ENCODE assay signal across 19 cellular contexts in genomic region chr14:99871771-99872170, GRCh38.
"Had no signal": no experiment of that assay in that cellular context is flagged by ENCODE, and none has a peak within 500 bp of the region (broad histone marks: within the 10 kb centered on the region; RNA-seq: fewer than 3 reads in every experiment).

No MANE protein-coding gene starts in this region.

- H3K27me3 ChIP-seq: ascending aorta, gastroesophageal sphincter, hepatocyte, sigmoid colon had no signal

- H3K27ac ChIP-seq: ascending aorta, gastroesophageal sphincter, hepatocyte, prostate gland, sigmoid colon had no signal

- H3K4me1 ChIP-seq: ascending aorta, prostate gland had no signal

- H3K9me3 ChIP-seq: ascending aorta, gastroesophageal sphincter, prostate gland, sigmoid colon had no signal

- H3K4me3 ChIP-seq: ascending aorta, gastroesophageal sphincter, hepatocyte, prostate gland, sigmoid colon had no signal

- H3K36me3 ChIP-seq: ascending aorta, prostate gland had no signal

- H3K4me3 Mint-ChIP-seq: activated CD4-positive, alpha-beta memory T cell treated with anti-CD3 and anti-CD28 coated beads, Interleukin-2, amount 10 ng/mL, durations not matched to agents 7 days and 5 days; activated naive CD8-positive, alpha-beta T cell treated with anti-CD3 and anti-CD28 coated beads, Interleukin-2, amount 10 ng/mL, durations not matched to agents 7 days and 5 days; activated T-cell treated with anti-CD3 and anti-CD28 coated beads, Interleukin-2, amount 50 U/mL, for 72 hours; naive thymus-derived CD4-positive, alpha-beta T cell; stimulated activated naive B cell treated with anti-CD40 and anti-IgM and Interleukin-4, amounts not matched to agents 10 μg/mL and 1 μg/mL and 100 μg/mL, for 72 hours; type B pancreatic cell had no signal

- DNase-seq: activated CD4-positive, alpha-beta memory T cell treated with anti-CD3 and anti-CD28 coated beads, Interleukin-2, amount 10 ng/mL, durations not matched to agents 7 days and 5 days; activated CD4-positive, alpha-beta T cell treated with anti-CD3 and anti-CD28 coated beads for 1 hour; activated CD8-positive, alpha-beta memory T cell treated with anti-CD3 and anti-CD28 coated beads, Interleukin-2, amount 50 U/mL, for 4 hours; activated naive CD8-positive, alpha-beta T cell treated with anti-CD3 and anti-CD28 coated beads, Interleukin-2, amount 10 ng/mL, durations not matched to agents 7 days and 5 days; activated T-cell treated with anti-CD3 and anti-CD28 coated beads, Interleukin-2, amount 50 U/mL, for 72 hours; effector CD4-positive, alpha-beta T cell; left cardiac atrium; mammary epithelial cell; naive thymus-derived CD4-positive, alpha-beta T cell; occipital lobe; sigmoid colon; stimulated activated CD4-positive, alpha-beta T cell treated with anti-CD3 and anti-CD28 coated beads, Interleukin-2, amount 100 ng/mL, for 24 hours; stimulated activated naive B cell treated with anti-CD40 and anti-IgM and Interleukin-4, amounts not matched to agents 10 μg/mL and 1 μg/mL and 100 μg/mL, for 72 hours; SW 1271 had no signal

- H3K27ac Mint-ChIP-seq: activated CD4-positive, alpha-beta memory T cell treated with anti-CD3 and anti-CD28 coated beads, Interleukin-2, amount 10 ng/mL, durations not matched to agents 7 days and 5 days; activated naive CD8-positive, alpha-beta T cell treated with anti-CD3 and anti-CD28 coated beads, Interleukin-2, amount 10 ng/mL, durations not matched to agents 7 days and 5 days; activated T-cell treated with anti-CD3 and anti-CD28 coated beads, Interleukin-2, amount 50 U/mL, for 72 hours; naive thymus-derived CD4-positive, alpha-beta T cell; stimulated activated naive B cell treated with anti-CD40 and anti-IgM and Interleukin-4, amounts not matched to agents 10 μg/mL and 1 μg/mL and 100 μg/mL, for 72 hours; type B pancreatic cell had no signal

- ATAC-seq: activated T-cell treated with anti-CD3 and anti-CD28 coated beads, Interleukin-2, amount 50 U/mL, for 72 hours; gastroesophageal sphincter; left cardiac atrium; naive thymus-derived CD4-positive, alpha-beta T cell; stimulated activated naive B cell treated with anti-CD40 and anti-IgM and Interleukin-4, amounts not matched to agents 10 μg/mL and 1 μg/mL and 100 μg/mL, for 72 hours had no signal

- H3K36me3 Mint-ChIP-seq: activated naive CD8-positive, alpha-beta T cell treated with anti-CD3 and anti-CD28 coated beads, Interleukin-2, amount 10 ng/mL, durations not matched to agents 7 days and 5 days; naive thymus-derived CD4-positive, alpha-beta T cell; stimulated activated naive B cell treated with anti-CD40 and anti-IgM and Interleukin-4, amounts not matched to agents 10 μg/mL and 1 μg/mL and 100 μg/mL, for 72 hours had no signal

- H3K27me3 Mint-ChIP-seq: type B pancreatic cell had no signal

- H3K4me1 Mint-ChIP-seq: activated CD4-positive, alpha-beta memory T cell treated with anti-CD3 and anti-CD28 coated beads, Interleukin-2, amount 10 ng/mL, durations not matched to agents 7 days and 5 days; activated naive CD8-positive, alpha-beta T cell treated with anti-CD3 and anti-CD28 coated beads, Interleukin-2, amount 10 ng/mL, durations not matched to agents 7 days and 5 days; naive thymus-derived CD4-positive, alpha-beta T cell had no signal

- H3K9me3 Mint-ChIP-seq: activated CD4-positive, alpha-beta memory T cell treated with anti-CD3 and anti-CD28 coated beads, Interleukin-2, amount 10 ng/mL, durations not matched to agents 7 days and 5 days; activated naive CD8-positive, alpha-beta T cell treated with anti-CD3 and anti-CD28 coated beads, Interleukin-2, amount 10 ng/mL, durations not matched to agents 7 days and 5 days; activated T-cell treated with anti-CD3 and anti-CD28 coated beads, Interleukin-2, amount 50 U/mL, for 72 hours; naive thymus-derived CD4-positive, alpha-beta T cell; stimulated activated naive B cell treated with anti-CD40 and anti-IgM and Interleukin-4, amounts not matched to agents 10 μg/mL and 1 μg/mL and 100 μg/mL, for 72 hours; type B pancreatic cell had no signal
